ENCODE assay signal across 16 cellular contexts in genomic region chr12:110538869-110539622, GRCh38. TPM values are rescaled to one million over a fixed set of nuclear protein-coding genes. Genes with fewer than 3 reads are reported as not detected.
DNase-seq lines count a peak whose midpoint lies in the region; ATAC-seq, FAIRE-seq and TF ChIP-seq lines count a peak whose summit lies in the region.
"Had no signal": no experiment of that assay in that cellular context is flagged by ENCODE, and none has a peak within 500 bp of the region (broad histone marks: within the 10 kb centered on the region; RNA-seq: fewer than 3 reads in every experiment).

No MANE protein-coding gene starts in this region.

- H3K9me1 ChIP-seq in endothelial cell of umbilical vein (replicated peaks; ENCODE audit: control insufficient read depth, extremely low read depth, insufficient read depth, low read length) = no peaks in the 10 kb centered on the region

- H3K4me2 ChIP-seq in A549 (no peak overlapping the region), endothelial cell of umbilical vein (ENCODE audit: insufficient read depth, low read length) (no peak overlapping the region)
- H3K4me2 ChIP-seq: BLaER1 had no signal

- no peaks in the 10 kb centered on the region for H3K27me3 Mint-ChIP-seq in natural killer cell (ENCODE audit: low read depth in 2 of 2)
- no peaks in the 10 kb centered on the region for H3K27me3 Mint-ChIP-seq in progenitor cell of endocrine pancreas

- DNase-seq in A549 (ENCODE audit: low read depth in 1 of 2, low spot score in 1 of 2) = no peak
- DNase-seq in HT-29 (ENCODE audit: low spot score) = peak; percentile 34
- peak; percentile 9 for DNase-seq in endothelial cell of umbilical vein (ENCODE audit: low read depth, low spot score)
- no peak for DNase-seq in natural killer cell
- no peak for DNase-seq in progenitor cell of endocrine pancreas (ENCODE audit: low spot score, unreplicated experiment)
- no peak for DNase-seq in amygdala (lab: John Stamatoyannopoulos, UW)
- no peak for DNase-seq in stimulated activated naive CD4-positive, alpha-beta T cell (lab: John Stamatoyannopoulos, UW)
- DNase-seq: activated naive CD4-positive, alpha-beta T cell treated with anti-CD3 and anti-CD28 coated beads for 36 hours; GOT3; islet precursor cell; NCI-H2171 treated with DMSO at 0.1 percent for 48 hours; stimulated activated CD8-positive, alpha-beta memory T cell treated with anti-CD3 and anti-CD28 coated beads, Interleukin-4, amount 100 ng/mL, for 48 hours; T-helper 1 cell had no signal

- H3K4me1 ChIP-seq in A549 = peaks cover 3% of the 10 kb centered on the region; the same call in 2 of the 3 replicates
- peaks cover 29% of the 10 kb centered on the region for H3K4me1 ChIP-seq in endothelial cell of umbilical vein (ENCODE audit: control insufficient read depth, extremely low read depth, insufficient read depth, low read length)
- H3K4me1 ChIP-seq: BLaER1 had no signal

- no peak for FAIRE-seq in A549 (lab: Jason Lieb, UNC)
- no peak for FAIRE-seq in endothelial cell of umbilical vein (lab: Jason Lieb, UNC)

- POLR2A ChIA-PET in A549 (lab: Yijun Ruan, JAX) (no interaction called here), endothelial cell of umbilical vein (lab: Charles Lee) (interaction anchor here (0.6 kb wide), 1 partner anchor 1763 kb away, joined by 3 read pairs; no protein-coding TSS in a partner anchor)

- H3K4me1 Mint-ChIP-seq in natural killer cell = peaks cover 15 to 19% of the 10 kb centered on the region in 2 donors
- H3K4me1 Mint-ChIP-seq in progenitor cell of endocrine pancreas (ENCODE audit: low read depth) = peaks cover 12% of the 10 kb centered on the region

- H3K79me2 ChIP-seq in endothelial cell of umbilical vein (ENCODE audit: control insufficient read depth, insufficient read depth, low read length) = peaks cover 14% of the 10 kb centered on the region

- H3K27ac ChIP-seq in A549 = no peak overlapping the region
- H3K27ac ChIP-seq in endothelial cell of umbilical vein (ENCODE audit: insufficient read depth, low read depth, low read length) = no peak overlapping the region
- H3K27ac ChIP-seq: BLaER1, HL-60 had no signal

- peaks cover 7 to 9% of the 10 kb centered on the region in 2 experiments for H3K36me3 ChIP-seq in endothelial cell of umbilical vein (ENCODE audit: control insufficient read depth in 2 of 2, extremely low read depth in 1 of 2, insufficient read depth in 2 of 2, low read length in 2 of 2)

- no peak for TF ChIP-seq RAD21 in A549 (conservative IDR thresholded peaks at IDR 0.05 in 1 of 2, IDR thresholded peaks at IDR 0.05 in 1 of 2)

- CTCF ChIA-PET in A549 (lab: Yijun Ruan, JAX) (interaction anchor here (0.6 to 2.4 kb wide), 10 partner anchors 10 to 70 kb away, joined by 3 to 14 read pairs (median 4); partner anchors contain the start of gene FAM216A), endothelial cell of umbilical vein (lab: Charles Lee) (interaction anchor here (0.8 to 1.6 kb wide), 10 partner anchors 9 to 89 kb away, joined by 3 to 7 read pairs (median 4); partner anchors contain the start of genes ARPC3 and FAM216A)

- no peak for TF ChIP-seq POLR2A in A549 (IDR thresholded peaks at IDR 0.05; ENCODE audit: low read length)
- TF ChIP-seq POLR2A in endothelial cell of umbilical vein (IDR thresholded peaks at IDR 0.05; ENCODE audit: low read depth, low read length) = no peak

- no peaks in the 10 kb centered on the region for H4K20me1 ChIP-seq in endothelial cell of umbilical vein (replicated peaks; ENCODE audit: control insufficient read depth, extremely low read depth, insufficient read depth, low read length)

- TF ChIP-seq CTCF in A549 (IDR thresholded peaks at IDR 0.05) (no peak), endothelial cell of umbilical vein (IDR thresholded peaks at IDR 0.05; ENCODE audit: extremely low read depth in 1 of 2, insufficient read depth in 1 of 2, low read depth in 1 of 2, low read length in 2 of 2) (no peak), natural killer cell (IDR thresholded peaks at IDR 0.05) (no peak), progenitor cell of endocrine pancreas (IDR thresholded peaks at IDR 0.05; ENCODE audit: unreplicated experiment) (no peak)

- H3K9me3 ChIP-seq in A549 = no peaks in the 10 kb centered on the region
- H3K9me3 ChIP-seq in endothelial cell of umbilical vein (replicated peaks; ENCODE audit: control insufficient read depth, insufficient read depth, low read length) = no peaks in the 10 kb centered on the region
- H3K9me3 ChIP-seq: BLaER1 had no signal

- 87% methylated on average over 5 of the region's 5 CpGs for WGBS in A549 (ENCODE audit: missing lambda C conversion rate)

- H3K4me3 ChIP-seq in A549 = no peak overlapping the region
- H3K4me3 ChIP-seq in endothelial cell of umbilical vein (replicated peaks in 1 of 3; ENCODE audit: insufficient read depth in 1 of 3, low read depth in 1 of 3, low read length in 3 of 3) = no peak overlapping the region
- H3K4me3 ChIP-seq: BLaER1 had no signal

- no peak for TF ChIP-seq EP300 in A549 (IDR thresholded peaks at IDR 0.05)

- H2AFZ ChIP-seq in endothelial cell of umbilical vein (ENCODE audit: low read depth, low read length) = no peak overlapping the region

- intact Hi-C loops in endothelial cell of umbilical vein (cut with micrococcal nuclease) = no loop called here
- intact Hi-C loops in natural killer cell (cut with micrococcal nuclease) = no loop called here

- H3K27ac Mint-ChIP-seq in natural killer cell (peak overlapping the region; percentile 48), progenitor cell of endocrine pancreas (no peak overlapping the region)
- H3K27ac Mint-ChIP-seq: activated naive CD4-positive, alpha-beta T cell treated with anti-CD3 and anti-CD28 coated beads for 36 hours had no signal

- H3K9me3 Mint-ChIP-seq in natural killer cell (no peaks in the 10 kb centered on the region), progenitor cell of endocrine pancreas (ENCODE audit: low read depth) (no peaks in the 10 kb centered on the region)
- H3K9me3 Mint-ChIP-seq: activated naive CD4-positive, alpha-beta T cell treated with anti-CD3 and anti-CD28 coated beads for 36 hours had no signal

- no peak overlapping the region for H3K4me3 Mint-ChIP-seq in natural killer cell
- no peak overlapping the region for H3K4me3 Mint-ChIP-seq in progenitor cell of endocrine pancreas (ENCODE audit: low read depth)
- H3K4me3 Mint-ChIP-seq: activated naive CD4-positive, alpha-beta T cell treated with anti-CD3 and anti-CD28 coated beads for 36 hours had no signal

- H3K36me3 Mint-ChIP-seq in natural killer cell (no peaks in the 10 kb centered on the region), progenitor cell of endocrine pancreas (ENCODE audit: insufficient read depth) (peaks cover 17% of the 10 kb centered on the region)

- no peaks in the 10 kb centered on the region for H3K27me3 ChIP-seq in endothelial cell of umbilical vein (ENCODE audit: control insufficient read depth in 2 of 2, insufficient read depth in 2 of 2, low read length in 2 of 2)
- H3K27me3 ChIP-seq: BLaER1 had no signal

- no peak overlapping the region for H3K9ac ChIP-seq in endothelial cell of umbilical vein (replicated peaks; ENCODE audit: extremely low read depth, insufficient read depth, low read length)
- H3K9ac ChIP-seq: BLaER1 had no signal

- ATAC-seq in A549 (peak; percentile 30 to 47; a peak in 2 of 6 replicates), natural killer cell (no peak), HG02798 (IDR thresholded peaks at IDR 0.05; ENCODE audit: poor library complexity, unreplicated experiment) (no peak)

- dilution Hi-C loops in endothelial cell of umbilical vein (cut with MboI; ENCODE audit: extremely low pct_ligation_motif_present, low sequenced_read_pairs) = no loop called here

- BruUV-seq in endothelial cell of umbilical vein (replicated peaks; lab: Mats Ljungman, UMichigan) = no TSS peak

RNA-seq across cellular contexts. Expression of gene RAD9B, which starts 36.9 kb away (rescaled TPM):
- polyA plus RNA-seq in A549 (2011; rRNA removed) = 0.60 and 0.66 TPM in 2 replicates
- 0.13 TPM in 2 replicates for polyA plus RNA-seq in A549 (2012; cell fraction: cytosol; rRNA removed)
- polyA plus RNA-seq in A549 (2012; cell fraction: nucleus; rRNA removed) = 0.07 and 0.15 TPM in 2 replicates
- 0.18 to 0.25 TPM (median 0.21 TPM) in 3 replicates for polyA plus RNA-seq in A549 (2017; fragmentation: RNase III; extraction: RNeasy Plus Mini Kit Qiagen cat#74134 plus additional on column Dnase treatment)
- 0.21 and 0.24 TPM in 2 replicates for polyA minus RNA-seq in A549 (2011; rRNA and poly(A)+ RNA removed)
- 0.23 TPM in 1 of 2 replicates, not detected in the other for total RNA-seq in HT-29 (2014; rRNA removed; shearing (Covaris generic))
- total RNA-seq in endothelial cell of umbilical vein = 0.15 TPM in 1 of 2 replicates, not detected in the other
- polyA plus RNA-seq in endothelial cell of umbilical vein = 0.08 and 0.11 TPM in 2 replicates
- polyA plus RNA-seq in endothelial cell of umbilical vein (2011; cell fraction: cytosol; rRNA removed) = 0.06 and 0.10 TPM in 2 replicates
- polyA plus RNA-seq in endothelial cell of umbilical vein (2011; cell fraction: nucleus; rRNA removed) = 0.21 and 0.41 TPM in 2 replicates
- 0.07 and 0.20 TPM in 2 replicates for polyA plus RNA-seq in endothelial cell of umbilical vein (2012)
- polyA minus RNA-seq in endothelial cell of umbilical vein = 0.17 and 0.56 TPM in 2 replicates
- polyA minus RNA-seq in endothelial cell of umbilical vein (2011; cell fraction: cytosol; rRNA and poly(A)+ RNA removed) = 1.1 TPM
- polyA minus RNA-seq in endothelial cell of umbilical vein (2011; cell fraction: nucleus; rRNA and poly(A)+ RNA removed) = not detected in 2 replicates
- total RNA-seq in natural killer cell = 1 to 10 TPM in 1 of 3 donors, under 1 TPM in 2; 0.18 to 1.8 (median 0.91) TPM
- 0.24 and 0.33 TPM in 2 replicates for total RNA-seq in progenitor cell of endocrine pancreas

RNA-seq across cellular contexts. Expression of gene VPS29, which starts 37.1 kb away (rescaled TPM):
- 213 and 230 TPM in 2 replicates for polyA plus RNA-seq in A549 (2011; rRNA removed)
- polyA plus RNA-seq in A549 (2012; cell fraction: cytosol; rRNA removed) = 148 and 150 TPM in 2 replicates
- 51.8 and 83.8 TPM in 2 replicates for polyA plus RNA-seq in A549 (2012; cell fraction: nucleus; rRNA removed)
- 180 to 188 TPM (median 183 TPM) in 3 replicates for polyA plus RNA-seq in A549 (2017; fragmentation: RNase III; extraction: RNeasy Plus Mini Kit Qiagen cat#74134 plus additional on column Dnase treatment)
- polyA minus RNA-seq in A549 (2011; rRNA and poly(A)+ RNA removed) = 24.1 and 29.5 TPM in 2 replicates
- total RNA-seq in HT-29 (2014; rRNA removed; shearing (Covaris generic)) = 41.7 and 43.5 TPM in 2 replicates
- total RNA-seq in endothelial cell of umbilical vein = 147 and 155 TPM in 2 replicates
- polyA plus RNA-seq in endothelial cell of umbilical vein = 111 and 138 TPM in 2 replicates
- 181 and 196 TPM in 2 replicates for polyA plus RNA-seq in endothelial cell of umbilical vein (2011; cell fraction: cytosol; rRNA removed)
- polyA plus RNA-seq in endothelial cell of umbilical vein (2011; cell fraction: nucleus; rRNA removed) = 195 and 213 TPM in 2 replicates
- polyA plus RNA-seq in endothelial cell of umbilical vein (2012) = 162 and 252 TPM in 2 replicates
- polyA minus RNA-seq in endothelial cell of umbilical vein = 67.9 and 76.5 TPM in 2 replicates
- 45.6 TPM for polyA minus RNA-seq in endothelial cell of umbilical vein (2011; cell fraction: cytosol; rRNA and poly(A)+ RNA removed)
- 32.4 and 64.0 TPM in 2 replicates for polyA minus RNA-seq in endothelial cell of umbilical vein (2011; cell fraction: nucleus; rRNA and poly(A)+ RNA removed)
- 100 to 1,000 TPM in 1 of 3 donors, 10 to 100 TPM in 2; 94.3 to 115 (median 99.6) TPM for total RNA-seq in natural killer cell
- 101 and 102 TPM in 2 replicates for total RNA-seq in progenitor cell of endocrine pancreas

RNA-seq across cellular contexts. Expression of gene PPTC7, which starts 44.1 kb away (rescaled TPM):
- 27.1 and 30.3 TPM in 2 replicates for polyA plus RNA-seq in A549 (2011; rRNA removed)
- 7.9 and 10.0 TPM in 2 replicates for polyA plus RNA-seq in A549 (2012; cell fraction: cytosol; rRNA removed)
- polyA plus RNA-seq in A549 (2012; cell fraction: nucleus; rRNA removed) = 4.8 and 6.7 TPM in 2 replicates
- 13.8 to 15.1 TPM (median 14.7 TPM) in 3 replicates for polyA plus RNA-seq in A549 (2017; fragmentation: RNase III; extraction: RNeasy Plus Mini Kit Qiagen cat#74134 plus additional on column Dnase treatment)
- 32.6 and 34.4 TPM in 2 replicates for polyA minus RNA-seq in A549 (2011; rRNA and poly(A)+ RNA removed)
- total RNA-seq in HT-29 (2014; rRNA removed; shearing (Covaris generic)) = 3.7 and 6.1 TPM in 2 replicates
- 15.2 and 17.0 TPM in 2 replicates for total RNA-seq in endothelial cell of umbilical vein
- polyA plus RNA-seq in endothelial cell of umbilical vein = 6.8 and 8.4 TPM in 2 replicates
- 7.6 and 7.7 TPM in 2 replicates for polyA plus RNA-seq in endothelial cell of umbilical vein (2011; cell fraction: cytosol; rRNA removed)
- polyA plus RNA-seq in endothelial cell of umbilical vein (2011; cell fraction: nucleus; rRNA removed) = 10.7 and 14.5 TPM in 2 replicates
- polyA plus RNA-seq in endothelial cell of umbilical vein (2012) = 16.2 and 20.9 TPM in 2 replicates
- polyA minus RNA-seq in endothelial cell of umbilical vein = 27.4 and 28.7 TPM in 2 replicates
- polyA minus RNA-seq in endothelial cell of umbilical vein (2011; cell fraction: cytosol; rRNA and poly(A)+ RNA removed) = 16.2 TPM
- 9.0 and 15.4 TPM in 2 replicates for polyA minus RNA-seq in endothelial cell of umbilical vein (2011; cell fraction: nucleus; rRNA and poly(A)+ RNA removed)
- total RNA-seq in natural killer cell = 10 to 100 TPM; 44.0 to 52.7 (median 48.0) TPM
- 13.7 and 15.1 TPM in 2 replicates for total RNA-seq in progenitor cell of endocrine pancreas

Comparison
In these comparisons a context has a peak if more than half of its experiments do, and no peak if none do; other contexts are left out.
1. ATAC-seq: peak in A549 (2 of 2); none in natural killer cell (0 of 3) and HG02798 (single experiment).
2. DNase-seq: peak in HT-29 (single experiment) and endothelial cell of umbilical vein (single experiment); none in A549 (0 of 2), natural killer cell (single experiment), progenitor cell of endocrine pancreas (single experiment), amygdala (0 of 56) and stimulated activated naive CD4-positive, alpha-beta T cell (0 of 6).